8 cellular contexts compared by ENCODE assay signal in the genomic region with DNA sequence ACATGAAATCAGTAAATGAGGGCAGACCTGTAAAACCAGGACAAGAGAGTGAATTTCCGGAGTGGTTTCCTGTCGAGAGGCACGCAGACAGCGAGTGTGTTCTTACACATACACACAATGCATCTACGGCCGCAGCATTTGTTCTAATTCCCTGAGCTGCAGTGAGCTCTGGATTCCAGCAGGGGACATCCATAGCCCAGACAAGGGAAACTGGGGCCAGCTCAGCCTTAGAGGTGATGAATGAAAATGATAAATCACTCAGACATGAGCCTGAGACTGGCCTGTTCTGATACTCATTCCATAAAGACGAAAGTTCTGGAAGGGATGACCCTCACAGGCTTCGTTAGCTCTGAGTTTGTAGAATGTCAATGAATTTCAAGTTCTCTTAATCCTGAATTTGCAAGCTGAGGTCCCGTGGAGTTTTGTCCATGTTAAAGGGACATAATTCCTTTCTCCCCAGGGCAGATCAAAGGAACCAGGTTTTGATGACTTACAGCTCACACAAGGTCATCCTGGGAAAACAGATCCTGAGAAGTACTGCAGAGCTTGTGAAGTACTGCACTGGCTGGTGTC.
DNase-seq lines count a peak whose midpoint lies in the region; ATAC-seq lines count a peak whose summit lies in the region.

No MANE protein-coding gene starts in this region.

- no peak overlapping the region for H3K9ac ChIP-seq in GM23248

- no peaks in the 10 kb centered on the region for H3K27me3 ChIP-seq in GM23248 (replicated peaks; ENCODE audit: insufficient read depth)

- no peaks in the 10 kb centered on the region for H3K36me3 ChIP-seq in GM23248 (ENCODE audit: low read depth)

- in situ Hi-C loops in GM23248 (cut with MboI): loop anchor here (25.0 kb wide), 1 partner anchor 756 kb away; no protein-coding TSS in a partner anchor

- H4K20me1 ChIP-seq in GM23248 (ENCODE audit: insufficient read depth): no peaks in the 10 kb centered on the region

- no peak overlapping the region for H3K4me3 ChIP-seq in GM23248
- H3K4me3 ChIP-seq in Jurkat, Clone E6-1 (ENCODE audit: low read length): no peak overlapping the region

- peak; percentile 3 for DNase-seq in activated T-cell treated with anti-CD3 and anti-CD28 coated beads for 48 hours (ENCODE audit: low read depth)
- DNase-seq in activated T-cell treated with anti-CD3 and anti-CD28 coated beads, Interleukin-2, amount 50 U/mL, for 1 hour: no peak
- DNase-seq in GM23248: peak; percentile 82
- peak; percentile 80 for DNase-seq in Jurkat, Clone E6-1 (ENCODE audit: low read depth, low spot score)
- DNase-seq in OCI-M1 (lab: John Stamatoyannopoulos, UW): peak; percentile 78
- DNase-seq in caudate nucleus (lab: John Stamatoyannopoulos, UW): peak in 59 of 61 donors; percentile 1 to 83 (median 37)
- DNase-seq in left colon: peak; percentile 32 to 55
- peak in 44 of 49 donors; percentile 1 to 69 (median 40) for DNase-seq in substantia nigra (lab: John Stamatoyannopoulos, UW)

- ATAC-seq in left colon: peak; percentile 99

- H3K4me1 ChIP-seq in GM23248 (ENCODE audit: insufficient read depth): peaks cover 24% of the 10 kb centered on the region

- peak overlapping the region; percentile 70 for H3K4me2 ChIP-seq in GM23248 (ENCODE audit: unreplicated experiment)

- H2AFZ ChIP-seq in GM23248: peak overlapping the region; percentile 63

- no peaks in the 10 kb centered on the region for H3K9me3 ChIP-seq in GM23248 (ENCODE audit: low read depth)

- 13 to 15% methylated on average over 9 of the region's 9 CpGs for WGBS in GM23248 (ENCODE audit: low coverage in 1 of 2, low lambda C conversion rate in 2 of 2, missing lambda C conversion rate in 2 of 2), 2 experiments

- intact Hi-C loops in left colon (cut with DNase I, micrococcal nuclease): no loop called here

- H3K9me2 ChIP-seq in GM23248 (ENCODE audit: insufficient read depth): no peaks in the 10 kb centered on the region

- H3K27ac ChIP-seq in GM23248 (no peak overlapping the region), caudate nucleus (ENCODE audit: low read depth, low read length) (no peak overlapping the region), substantia nigra (ENCODE audit: low read depth, low read length, poor library complexity, severe bottlenecking) (no peak overlapping the region)

- H3F3A ChIP-seq in GM23248 (ENCODE audit: insufficient read depth): peaks cover 8% of the 10 kb centered on the region; the same call in 1 of the 2 replicates

- no peaks in the 10 kb centered on the region for H3K79me2 ChIP-seq in GM23248 (ENCODE audit: insufficient read depth)
